1 cellular context compared by ENCODE assay signal in genomic region chr11:44950625-44951472, GRCh38.
TF ChIP-seq lines count a peak whose summit lies in the region.

TSS of gene TP53I11 (minus strand) at chr11:44950883. CDS start at chr11:44938335, 12,548 bp downstream.

TF ChIP-seq in K562, 482 proteins besides CTCF, POLR2A, EP300 and RAD21 (continued from another document and continues in another):
- peak; percentile 44; the same call in 1 of the 2 replicates for TF ChIP-seq ZBTB33 (CRISPR knock-in tag; IDR thresholded peaks at IDR 0.05)
- no peak for TF ChIP-seq NCOA4 (IDR thresholded peaks at IDR 0.05; ENCODE audit: partially characterized antibody)
- peak; percentile 81 for TF ChIP-seq ADNP (tag; IDR thresholded peaks at IDR 0.05)
- no peak for TF ChIP-seq SP1 (CRISPR knock-in tag; IDR thresholded peaks at IDR 0.05)
- TF ChIP-seq MEIS2 (IDR thresholded peaks at IDR 0.05; ENCODE audit: partially characterized antibody), result no peak
- TF ChIP-seq HNRNPLL (IDR thresholded peaks at IDR 0.05; ENCODE audit: low read depth, low read length, poor library complexity, severe bottlenecking), result peak; percentile 40
- peak; percentile 69; the same call in 1 of the 2 replicates for TF ChIP-seq CBX1 (IDR thresholded peaks at IDR 0.05; ENCODE audit: low read depth)
- TF ChIP-seq SRSF3 (IDR thresholded peaks at IDR 0.05; ENCODE audit: insufficient read depth, low read length), result no peak
- TF ChIP-seq HMGN3 (IDR thresholded peaks at IDR 0.05; ENCODE audit: borderline replicate concordance, extremely low read depth, insufficient read length, low read depth, low read length), result no peak
- TF ChIP-seq FOSL1 (tag; conservative IDR thresholded peaks at IDR 0.05), result no peak
- no peak for TF ChIP-seq KLF6 (CRISPR knock-in tag; IDR thresholded peaks at IDR 0.05; ENCODE audit: borderline replicate concordance)
- TF ChIP-seq ZBTB7A (IDR thresholded peaks at IDR 0.05; ENCODE audit: borderline replicate concordance, control insufficient read depth, low read depth, low read length), result peak; percentile 72; the same call in 1 of the 2 replicates
- TF ChIP-seq FOXM1 (IDR thresholded peaks at IDR 0.05; ENCODE audit: low read depth), result no peak
- TF ChIP-seq FOXM1 (CRISPR knock-in tag; IDR thresholded peaks at IDR 0.05; ENCODE audit: low read depth), result 0 out of 2 replicates have a peak, but pooled peaks have one; percentile 36
- TF ChIP-seq STAT6 (CRISPR knock-in tag; IDR thresholded peaks at IDR 0.05), result no peak
- TF ChIP-seq FOXK2 (conservative IDR thresholded peaks at IDR 0.05 in 1 of 2, IDR thresholded peaks at IDR 0.05 in 1 of 2; ENCODE audit: low read depth in 2 of 2), result no peak
- no peak for TF ChIP-seq MEF2D (tag; conservative IDR thresholded peaks at IDR 0.05; ENCODE audit: low read depth)
- peak; percentile 57 for TF ChIP-seq CHD4 (IDR thresholded peaks at IDR 0.05; ENCODE audit: insufficient read depth, insufficient replicate concordance, low read depth, low read length, poor library complexity, severe bottlenecking)
- no peak for TF ChIP-seq POLR2AphosphoS2 (IDR thresholded peaks at IDR 0.05; ENCODE audit: low read length)
- 0 out of 2 replicates have a peak, but pooled peaks have one; percentile 23 for TF ChIP-seq CTBP1 (IDR thresholded peaks at IDR 0.05; ENCODE audit: borderline replicate concordance)
- no peak for TF ChIP-seq THAP7 (CRISPR knock-in tag; IDR thresholded peaks at IDR 0.05)
- TF ChIP-seq ZNF143 (CRISPR knock-in tag; IDR thresholded peaks at IDR 0.05), result no peak
- TF ChIP-seq ZNF589 (CRISPR knock-in tag; IDR thresholded peaks at IDR 0.05; ENCODE audit: low read depth), result no peak
- TF ChIP-seq PHF8 (IDR thresholded peaks at IDR 0.05; ENCODE audit: borderline replicate concordance, low read length), result peak; percentile 40; the same call in 1 of the 2 replicates
- TF ChIP-seq MAX (CRISPR knock-in tag; IDR thresholded peaks at IDR 0.05), result no peak
- no peak for TF ChIP-seq THRA (IDR thresholded peaks at IDR 0.05)
- TF ChIP-seq, protein P1, sequence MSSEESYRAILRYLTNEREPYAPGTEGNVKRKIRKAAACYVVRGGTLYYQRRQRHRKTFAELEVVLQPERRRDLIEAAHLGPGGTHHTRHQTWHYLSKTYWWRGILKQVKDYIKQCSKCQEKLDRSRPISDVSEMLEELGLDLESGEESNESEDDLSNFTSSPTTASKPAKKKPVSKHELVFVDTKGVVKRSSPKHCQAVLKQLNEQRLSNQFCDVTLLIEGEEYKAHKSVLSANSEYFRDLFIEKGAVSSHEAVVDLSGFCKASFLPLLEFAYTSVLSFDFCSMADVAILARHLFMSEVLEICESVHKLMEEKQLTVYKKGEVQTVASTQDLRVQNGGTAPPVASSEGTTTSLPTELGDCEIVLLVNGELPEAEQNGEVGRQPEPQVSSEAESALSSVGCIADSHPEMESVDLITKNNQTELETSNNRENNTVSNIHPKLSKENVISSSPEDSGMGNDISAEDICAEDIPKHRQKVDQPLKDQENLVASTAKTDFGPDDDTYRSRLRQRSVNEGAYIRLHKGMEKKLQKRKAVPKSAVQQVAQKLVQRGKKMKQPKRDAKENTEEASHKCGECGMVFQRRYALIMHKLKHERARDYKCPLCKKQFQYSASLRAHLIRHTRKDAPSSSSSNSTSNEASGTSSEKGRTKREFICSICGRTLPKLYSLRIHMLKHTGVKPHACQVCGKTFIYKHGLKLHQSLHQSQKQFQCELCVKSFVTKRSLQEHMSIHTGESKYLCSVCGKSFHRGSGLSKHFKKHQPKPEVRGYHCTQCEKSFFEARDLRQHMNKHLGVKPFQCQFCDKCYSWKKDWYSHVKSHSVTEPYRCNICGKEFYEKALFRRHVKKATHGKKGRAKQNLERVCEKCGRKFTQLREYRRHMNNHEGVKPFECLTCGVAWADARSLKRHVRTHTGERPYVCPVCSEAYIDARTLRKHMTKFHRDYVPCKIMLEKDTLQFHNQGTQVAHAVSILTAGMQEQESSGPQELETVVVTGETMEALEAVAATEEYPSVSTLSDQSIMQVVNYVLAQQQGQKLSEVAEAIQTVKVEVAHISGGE (CRISPR knock-in tag; IDR thresholded peaks at IDR 0.05), result no peak
- TF ChIP-seq RBM15 (IDR thresholded peaks at IDR 0.05; ENCODE audit: insufficient read depth, low read length), result no peak
- no peak for TF ChIP-seq EZH2 (IDR thresholded peaks at IDR 0.05; ENCODE audit: borderline replicate concordance, low read depth, low read length)
- TF ChIP-seq ESRRA (IDR thresholded peaks at IDR 0.05; ENCODE audit: borderline replicate concordance, low read depth), result no peak
- TF ChIP-seq, protein P2, sequence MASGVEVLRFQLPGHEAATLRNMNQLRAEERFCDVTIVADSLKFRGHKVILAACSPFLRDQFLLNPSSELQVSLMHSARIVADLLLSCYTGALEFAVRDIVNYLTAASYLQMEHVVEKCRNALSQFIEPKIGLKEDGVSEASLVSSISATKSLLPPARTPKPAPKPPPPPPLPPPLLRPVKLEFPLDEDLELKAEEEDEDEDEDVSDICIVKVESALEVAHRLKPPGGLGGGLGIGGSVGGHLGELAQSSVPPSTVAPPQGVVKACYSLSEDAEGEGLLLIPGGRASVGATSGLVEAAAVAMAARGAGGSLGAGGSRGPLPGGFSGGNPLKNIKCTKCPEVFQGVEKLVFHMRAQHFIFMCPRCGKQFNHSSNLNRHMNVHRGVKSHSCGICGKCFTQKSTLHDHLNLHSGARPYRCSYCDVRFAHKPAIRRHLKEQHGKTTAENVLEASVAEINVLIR (CRISPR knock-in tag; IDR thresholded peaks at IDR 0.05), result no peak
- TF ChIP-seq MXD1 (CRISPR knock-in tag; IDR thresholded peaks at IDR 0.05; ENCODE audit: borderline replicate concordance, poor library complexity, severe bottlenecking), result no peak
- no peak for TF ChIP-seq NR0B1 (IDR thresholded peaks at IDR 0.05; ENCODE audit: partially characterized antibody)
- TF ChIP-seq, protein P3, sequence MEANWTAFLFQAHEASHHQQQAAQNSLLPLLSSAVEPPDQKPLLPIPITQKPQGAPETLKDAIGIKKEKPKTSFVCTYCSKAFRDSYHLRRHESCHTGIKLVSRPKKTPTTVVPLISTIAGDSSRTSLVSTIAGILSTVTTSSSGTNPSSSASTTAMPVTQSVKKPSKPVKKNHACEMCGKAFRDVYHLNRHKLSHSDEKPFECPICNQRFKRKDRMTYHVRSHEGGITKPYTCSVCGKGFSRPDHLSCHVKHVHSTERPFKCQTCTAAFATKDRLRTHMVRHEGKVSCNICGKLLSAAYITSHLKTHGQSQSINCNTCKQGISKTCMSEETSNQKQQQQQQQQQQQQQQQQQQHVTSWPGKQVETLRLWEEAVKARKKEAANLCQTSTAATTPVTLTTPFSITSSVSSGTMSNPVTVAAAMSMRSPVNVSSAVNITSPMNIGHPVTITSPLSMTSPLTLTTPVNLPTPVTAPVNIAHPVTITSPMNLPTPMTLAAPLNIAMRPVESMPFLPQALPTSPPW (CRISPR knock-in tag; IDR thresholded peaks at IDR 0.05), result peak; percentile 33; the same call in 1 of the 2 replicates
- TF ChIP-seq SNIP1 (IDR thresholded peaks at IDR 0.05; ENCODE audit: low read depth), result no peak
- no peak for TF ChIP-seq LCOR (CRISPR knock-in tag; IDR thresholded peaks at IDR 0.05)
- TF ChIP-seq ETV5 (CRISPR knock-in tag; IDR thresholded peaks at IDR 0.05; ENCODE audit: low read depth), result no peak
- peak in 1 of 2 experiments; percentile 24 for TF ChIP-seq E2F6 (IDR thresholded peaks at IDR 0.05; ENCODE audit: borderline replicate concordance in 1 of 2, extremely low read depth in 1 of 2, insufficient read depth in 1 of 2, insufficient read length in 1 of 2, low read depth in 1 of 2, low read length in 1 of 2, poor library complexity in 1 of 2, severe bottlenecking in 1 of 2)
- TF ChIP-seq NRF1 (conservative IDR thresholded peaks at IDR 0.05 in 1 of 2, IDR thresholded peaks at IDR 0.05 in 1 of 2), result peak; percentile 62 to 74; a peak in 3 of 4 replicates
- TF ChIP-seq CSDE1 (IDR thresholded peaks at IDR 0.05), result no peak
